1 cellular context compared by ENCODE assay signal in genomic region chr9:86041331-86041741, GRCh38.
TF ChIP-seq lines count a peak whose summit lies in the region.

No MANE protein-coding gene starts in this region.

TF ChIP-seq in endothelial cell of umbilical vein, 7 proteins besides CTCF, POLR2A, EP300 and RAD21 (continued from another document):
- TF ChIP-seq MAX (IDR thresholded peaks at IDR 0.05; ENCODE audit: insufficient read depth, insufficient read length), result no peak
- no peak for TF ChIP-seq POLR2AphosphoS5 (IDR thresholded peaks at IDR 0.05; ENCODE audit: insufficient read depth, low read depth, low read length)
- TF ChIP-seq EZH2 (IDR thresholded peaks at IDR 0.05; ENCODE audit: borderline replicate concordance, low read depth, low read length, severe bottlenecking), result no peak
